Comparison of ENCODE assay signal across 20 cellular contexts in genomic region chr4:125303058-125303457, GRCh38. TPM values are rescaled to one million over a fixed set of nuclear protein-coding genes. Genes with fewer than 3 reads are reported as not detected.
A peak's percentile ranks its signal among the peaks of the same experiment; 100 is the strongest.
DNase-seq lines count a peak whose midpoint lies in the region; ATAC-seq and TF ChIP-seq lines count a peak whose summit lies in the region.
"Had no signal": no experiment of that assay in that cellular context is flagged by ENCODE, and none has a peak within 500 bp of the region (broad histone marks: within the 10 kb centered on the region; RNA-seq: fewer than 3 reads in every experiment).

No MANE protein-coding gene starts in this region.

- no peaks in the 10 kb centered on the region for H4K20me1 ChIP-seq in hepatocyte (ENCODE audit: insufficient read depth, poor library complexity, severe bottlenecking)
- H4K20me1 ChIP-seq: BLaER1 treated with 17β-estradiol and CSF1 and Interleukin-3, amounts not matched to agents 10 nM and 100 nM had no signal

- no peaks in the 10 kb centered on the region for H3K9me2 ChIP-seq in hepatocyte (replicated peaks; ENCODE audit: insufficient read depth)

- no peak overlapping the region; the same call in 1 of the 2 replicates for H3K27ac Mint-ChIP-seq in HFFc6
- H3K27ac Mint-ChIP-seq: CD8-positive, alpha-beta T cell had no signal

- ATAC-seq in GM21737 (IDR thresholded peaks at IDR 0.05; ENCODE audit: unreplicated experiment), result no peak
- ATAC-seq in GM21619 (IDR thresholded peaks at IDR 0.05; ENCODE audit: unreplicated experiment), result no peak
- ATAC-seq: CD8-positive, alpha-beta T cell; Panc1 had no signal

- TF ChIP-seq CTCF in AG10803 (conservative IDR thresholded peaks at IDR 0.05; ENCODE audit: low read length) (no peak), HFFc6 (IDR thresholded peaks at IDR 0.05) (no peak), hepatocyte (IDR thresholded peaks at IDR 0.05; ENCODE audit: poor library complexity) (no peak), vagina (IDR thresholded peaks at IDR 0.05) (no peak)

- peak overlapping the region; percentile 9 for H3K4me2 ChIP-seq in hepatocyte
- H3K4me2 ChIP-seq: BLaER1 treated with 17β-estradiol and CSF1 and Interleukin-3, amounts not matched to agents 10 nM and 100 nM had no signal

- TF ChIP-seq POLR2A in vagina (IDR thresholded peaks at IDR 0.05), result no peak

- H3K4me1 ChIP-seq in hepatocyte (ENCODE audit: insufficient read depth) (no peaks in the 10 kb centered on the region), vagina (no peaks in the 10 kb centered on the region)
- H3K4me1 ChIP-seq: BLaER1 treated with 17β-estradiol and CSF1 and Interleukin-3, amounts not matched to agents 10 nM and 100 nM had no signal

- H3K27me3 ChIP-seq in hepatocyte (no peaks in the 10 kb centered on the region), vagina (no peaks in the 10 kb centered on the region)
- H3K27me3 ChIP-seq: BLaER1 treated with 17β-estradiol and CSF1 and Interleukin-3, amounts not matched to agents 10 nM and 100 nM; SJCRH30 had no signal

- H3K36me3 ChIP-seq in hepatocyte (replicated peaks; ENCODE audit: insufficient read depth, low read depth) (no peaks in the 10 kb centered on the region), vagina (no peaks in the 10 kb centered on the region)
- H3K36me3 ChIP-seq: BLaER1 treated with 17β-estradiol and CSF1 and Interleukin-3, amounts not matched to agents 10 nM and 100 nM; SJCRH30 had no signal

- no peaks in the 10 kb centered on the region for H3K9me3 ChIP-seq in hepatocyte (ENCODE audit: low read depth)
- no peaks in the 10 kb centered on the region for H3K9me3 ChIP-seq in vagina
- H3K9me3 ChIP-seq: BLaER1 treated with 17β-estradiol and CSF1 and Interleukin-3, amounts not matched to agents 10 nM and 100 nM; SJCRH30 had no signal

- H3K27ac ChIP-seq in hepatocyte, result no peak overlapping the region
- H3K27ac ChIP-seq in vagina, result no peak overlapping the region
- H3K27ac ChIP-seq: BLaER1 treated with 17β-estradiol and CSF1 and Interleukin-3, amounts not matched to agents 10 nM and 100 nM; SJCRH30 had no signal

- H3K36me3 Mint-ChIP-seq in HFFc6 (ENCODE audit: low read depth), result no peaks in the 10 kb centered on the region
- H3K36me3 Mint-ChIP-seq: CD8-positive, alpha-beta T cell had no signal

- H3K4me3 Mint-ChIP-seq in HFFc6, result peak overlapping the region; percentile 27; the same call in 1 of the 2 replicates
- H3K4me3 Mint-ChIP-seq: CD8-positive, alpha-beta T cell had no signal

- intact Hi-C loops in vagina (cut with DNase I), result no loop called here

- peaks cover 19% of the 10 kb centered on the region for H3K4me1 Mint-ChIP-seq in HFFc6 (ENCODE audit: low read depth)

- H3K4me3 ChIP-seq in AG10803 (ENCODE audit: low read length), result no peak overlapping the region
- H3K4me3 ChIP-seq in hepatocyte, result no peak overlapping the region
- no peak overlapping the region for H3K4me3 ChIP-seq in vagina
- H3K4me3 ChIP-seq: BLaER1 treated with 17β-estradiol and CSF1 and Interleukin-3, amounts not matched to agents 10 nM and 100 nM; SJCRH30 had no signal

- H3K9me3 Mint-ChIP-seq in HFFc6, result no peaks in the 10 kb centered on the region
- H3K9me3 Mint-ChIP-seq: CD8-positive, alpha-beta T cell had no signal

- peak; percentile 18 for DNase-seq in AG10803 (ENCODE audit: low read depth)
- peak; percentile 36 for DNase-seq in HFFc6
- DNase-seq in amniotic stem cell (lab: John Stamatoyannopoulos, UW), result peak; percentile 8
- no peak for DNase-seq in hepatocyte (ENCODE audit: low spot score)
- DNase-seq in vagina (ENCODE audit: extremely low spot score in 2 of 2), result no peak
- no peak for DNase-seq in Ammon's horn (ENCODE audit: low spot score)
- DNase-seq: Calu3; CD8-positive, alpha-beta T cell; DMS53; GOT3; KBM-7; NCI-H1436 treated with DMSO at 0.1 percent for 48 hours; NCI-H2029; NCI-H2171; NCI-H526; SJCRH30 had no signal

- H2AFZ ChIP-seq in hepatocyte, result no peak overlapping the region

- WGBS in hepatocyte (ENCODE audit: low lambda C conversion rate, missing lambda C conversion rate), result 32% methylated on average over 1 of the region's 1 CpG

- H3K79me2 ChIP-seq in hepatocyte, result no peaks in the 10 kb centered on the region

- no peaks in the 10 kb centered on the region for H3K27me3 Mint-ChIP-seq in HFFc6 (ENCODE audit: insufficient read depth)

RNA-seq across cellular contexts. Expression of gene FAT4, which starts 11.7 kb away (rescaled TPM):
- 10 to 100 TPM; 11.1 to 18.4 (median 12.8) TPM for total RNA-seq in HFFc6 (2021; fragmentation: NEBNext Ultra II Directional; extraction: Animal tissue kit (Norgen Biotek cat#: 25700))
- total RNA-seq in hepatocyte, result 59.5 and 61.8 TPM in 2 replicates
- polyA plus RNA-seq in hepatocyte, result 2.9 and 3.3 TPM in 2 replicates
- 9.8 TPM for total RNA-seq in vagina
- total RNA-seq: CD8-positive, alpha-beta T cell had no signal

Comparison
In these comparisons a context has a peak if more than half of its experiments do, and no peak if none do; other contexts are left out.
1. DNase-seq: peak in AG10803 (single experiment), HFFc6 (single experiment) and amniotic stem cell (single experiment); none in hepatocyte (single experiment), vagina (0 of 2) and Ammon's horn (single experiment).